ENCODE assay signal across 25 cellular contexts in genomic region chr15:95812491-95812890, GRCh38.
DNase-seq lines count a peak whose midpoint lies in the region; ATAC-seq and TF ChIP-seq lines count a peak whose summit lies in the region.
"Had no signal": no experiment of that assay in that cellular context is flagged by ENCODE, and none has a peak within 500 bp of the region (broad histone marks: within the 10 kb centered on the region; RNA-seq: fewer than 3 reads in every experiment).

No MANE protein-coding gene starts in this region.

- no peaks in the 10 kb centered on the region for H3K9me3 Mint-ChIP-seq in activated T-cell treated with anti-CD3 and anti-CD28 coated beads, Interleukin-2, amount 50 U/mL, for 4 hours
- H3K9me3 Mint-ChIP-seq: activated naive CD8-positive, alpha-beta T cell treated with anti-CD3 and anti-CD28 coated beads for 36 hours; nephron progenitor cell had no signal

- 40 to 44% methylated on average over 2 of the region's 2 CpGs for WGBS in GM23248 (ENCODE audit: low coverage in 1 of 2, low lambda C conversion rate in 2 of 2, missing lambda C conversion rate in 2 of 2), 2 experiments
- WGBS in neuronal stem cell (ENCODE audit: extremely low coverage in 2 of 2, insufficient read length in 2 of 2, insufficient replicate concordance in 1 of 2), 2 donors, result 100% methylated on average over 1 of the region's 2 CpGs; no CpG with 5 or more reads in 1 of the 2 donors
- 60 to 63% methylated on average over 2 of the region's 2 CpGs for WGBS in lower leg skin, 2 donors

- no peaks in the 10 kb centered on the region for H3K9me3 ChIP-seq in GM23248 (ENCODE audit: low read depth)
- H3K9me3 ChIP-seq in fibroblast of lung (ENCODE audit: control insufficient read depth, insufficient read depth, low read depth, low read length), result no peaks in the 10 kb centered on the region
- H3K9me3 ChIP-seq in neuronal stem cell (replicated peaks in 1 of 2; ENCODE audit: control insufficient read depth in 2 of 2, insufficient read depth in 1 of 2, low read depth in 1 of 2, low read length in 2 of 2), result no peaks in the 10 kb centered on the region
- H3K9me3 ChIP-seq: stomach, tibial nerve had no signal

- H3K14ac ChIP-seq in neuronal stem cell (ENCODE audit: low read length), result no peak overlapping the region

- H3K36me3 ChIP-seq in GM23248 (ENCODE audit: low read depth) (no peaks in the 10 kb centered on the region), fibroblast of lung (ENCODE audit: control insufficient read depth, insufficient read depth, low read length) (no peaks in the 10 kb centered on the region), neuronal stem cell (replicated peaks in 1 of 2; ENCODE audit: control insufficient read depth in 2 of 2, insufficient read depth in 2 of 2, low read length in 2 of 2) (no peaks in the 10 kb centered on the region)
- H3K36me3 ChIP-seq: brain microvascular endothelial cell, stomach, tibial nerve had no signal

- H3K4me1 Mint-ChIP-seq in activated T-cell treated with anti-CD3 and anti-CD28 coated beads, Interleukin-2, amount 50 U/mL, for 4 hours (ENCODE audit: low read depth), result no peaks in the 10 kb centered on the region
- H3K4me1 Mint-ChIP-seq: activated naive CD8-positive, alpha-beta T cell treated with anti-CD3 and anti-CD28 coated beads for 36 hours had no signal

- H2BK5ac ChIP-seq in neuronal stem cell (ENCODE audit: low read length), result no peak overlapping the region

- in situ Hi-C loops in GM23248 (cut with MboI), result no loop called here

- H3K4me1 ChIP-seq in GM23248 (ENCODE audit: insufficient read depth) (no peaks in the 10 kb centered on the region), fibroblast of lung (ENCODE audit: control insufficient read depth, extremely low read depth, insufficient read depth, low read length) (no peaks in the 10 kb centered on the region), neuronal stem cell (ENCODE audit: control insufficient read depth in 2 of 2, insufficient read depth in 1 of 2, low read depth in 1 of 2, low read length in 2 of 2) (no peaks in the 10 kb centered on the region)
- H3K4me1 ChIP-seq: stomach had no signal

- H3K4me2 ChIP-seq in GM23248 (ENCODE audit: unreplicated experiment), result no peak overlapping the region
- H3K4me2 ChIP-seq in fibroblast of lung (ENCODE audit: extremely low read depth, insufficient read depth, low read length), result no peak overlapping the region
- H3K4me2 ChIP-seq in neuronal stem cell (ENCODE audit: insufficient read depth, low read length, poor library complexity, severe bottlenecking), result no peak overlapping the region
- H3K4me2 ChIP-seq: hepatocyte had no signal

- ATAC-seq in activated T-cell treated with anti-CD3 and anti-CD28 coated beads, Interleukin-2, amount 50 U/mL, for 4 hours, result no peak
- ATAC-seq: left ventricle myocardium superior, Right ventricle myocardium inferior, sciatic nerve had no signal

- DNase-seq in GM23248, result peak; percentile 27
- peak; percentile 42 for DNase-seq in amniotic epithelial cell (ENCODE audit: low read depth)
- peak; percentile 49 to 66 for DNase-seq in fibroblast of lung (ENCODE audit: low read depth in 2 of 2)
- no peak for DNase-seq in neuronal stem cell (ENCODE audit: low spot score)
- DNase-seq in lower leg skin (ENCODE audit: low spot score in 2 of 2), result no peak
- no peak for DNase-seq in AG08395 (ENCODE audit: low spot score)
- DNase-seq in stimulated activated CD4-positive, alpha-beta T cell treated with anti-CD3 and anti-CD28 coated beads, Interleukin-1b, Interleukin-23, amount 100 ng/mL, for 48 hours, result no peak
- no peak for DNase-seq in activated T-cell treated with anti-CD3 and anti-CD28 coated beads, Interleukin-2, amount 50 U/mL, for 4 hours
- DNase-seq: activated naive CD8-positive, alpha-beta T cell treated with anti-CD3 and anti-CD28 coated beads for 36 hours; brain microvascular endothelial cell; foreskin melanocyte; left ventricle myocardium superior; MM.1S; NCI-H2081; NCI-H82; nephron progenitor cell; posterior cingulate gyrus; stimulated activated CD8-positive, alpha-beta memory T cell treated with anti-CD3 and anti-CD28 coated beads, Interleukin-4, amount 100 ng/mL, for 48 hours; stomach; T-helper 9 cell had no signal

- H3K27me3 Mint-ChIP-seq in activated T-cell treated with anti-CD3 and anti-CD28 coated beads, Interleukin-2, amount 50 U/mL, for 4 hours (ENCODE audit: low read depth), result no peaks in the 10 kb centered on the region

- H3K27ac ChIP-seq in GM23248, result no peak overlapping the region
- no peak overlapping the region for H3K27ac ChIP-seq in fibroblast of lung (ENCODE audit: insufficient read depth, low read length)
- no peak overlapping the region for H3K27ac ChIP-seq in neuronal stem cell (replicated peaks; ENCODE audit: low read length)
- H3K27ac ChIP-seq: brain microvascular endothelial cell, coronary artery, hepatocyte, stomach, tibial nerve had no signal

- H3K79me2 ChIP-seq in GM23248 (ENCODE audit: insufficient read depth) (no peaks in the 10 kb centered on the region), fibroblast of lung (ENCODE audit: control insufficient read depth, insufficient read depth, low read length) (no peaks in the 10 kb centered on the region)
- H3K79me2 ChIP-seq: hepatocyte had no signal

- intact Hi-C loops in lower leg skin (cut with DNase I; ENCODE audit: low total_unique reads), result no loop called here

- no peak overlapping the region for H4K8ac ChIP-seq in neuronal stem cell (ENCODE audit: low read depth, low read length)

- H2AFZ ChIP-seq in GM23248 (0 out of 2 replicates have a peak overlapping the region, but pooled peaks have one; percentile 1), fibroblast of lung (ENCODE audit: low read length) (no peak overlapping the region), neuronal stem cell (ENCODE audit: low read length) (peak overlapping the region; percentile 41)
- H2AFZ ChIP-seq: hepatocyte had no signal

- H3K79me1 ChIP-seq in neuronal stem cell (ENCODE audit: low read depth, low read length), result no peaks in the 10 kb centered on the region

- H3K36me3 Mint-ChIP-seq in activated T-cell treated with anti-CD3 and anti-CD28 coated beads, Interleukin-2, amount 50 U/mL, for 4 hours (ENCODE audit: insufficient read depth), result no peaks in the 10 kb centered on the region
- H3K36me3 Mint-ChIP-seq: activated naive CD8-positive, alpha-beta T cell treated with anti-CD3 and anti-CD28 coated beads for 36 hours had no signal

- no peak overlapping the region for H2AK5ac ChIP-seq in neuronal stem cell (ENCODE audit: low read depth, low read length)

- H2BK120ac ChIP-seq in neuronal stem cell (ENCODE audit: low read depth, low read length), result no peak overlapping the region

- H4K20me1 ChIP-seq in GM23248 (ENCODE audit: insufficient read depth), result no peaks in the 10 kb centered on the region
- H4K20me1 ChIP-seq in fibroblast of lung (ENCODE audit: control insufficient read depth, extremely low read depth, insufficient read depth, low read length), result no peaks in the 10 kb centered on the region

- H3K9me2 ChIP-seq in GM23248 (ENCODE audit: insufficient read depth), result no peaks in the 10 kb centered on the region

- H3K4ac ChIP-seq in neuronal stem cell (ENCODE audit: low read length), result no peak overlapping the region

- no peaks in the 10 kb centered on the region; the same call in 1 of the 2 replicates for H3F3A ChIP-seq in GM23248 (ENCODE audit: insufficient read depth)

- H3K4me3 Mint-ChIP-seq in activated T-cell treated with anti-CD3 and anti-CD28 coated beads, Interleukin-2, amount 50 U/mL, for 4 hours, result no peak overlapping the region
- H3K4me3 Mint-ChIP-seq: activated naive CD8-positive, alpha-beta T cell treated with anti-CD3 and anti-CD28 coated beads for 36 hours; nephron progenitor cell had no signal

- no peak overlapping the region for H4K91ac ChIP-seq in neuronal stem cell (ENCODE audit: low read depth, low read length, poor library complexity)

- no peak overlapping the region for H3K23ac ChIP-seq in neuronal stem cell (ENCODE audit: low read depth, low read length, poor library complexity)

- H3K9ac ChIP-seq in GM23248 (no peak overlapping the region), fibroblast of lung (ENCODE audit: insufficient read depth, low read length) (no peak overlapping the region), neuronal stem cell (ENCODE audit: low read depth, low read length, poor library complexity) (no peak overlapping the region)

- H2BK12ac ChIP-seq in neuronal stem cell (ENCODE audit: low read length), result no peak overlapping the region

- H3K4me3 ChIP-seq in GM23248 (no peak overlapping the region), fibroblast of lung (replicated peaks in 1 of 4; ENCODE audit: control extremely low read depth in 1 of 4, insufficient read depth in 1 of 4, low read depth in 3 of 4, low read length in 4 of 4) (no peak overlapping the region), neuronal stem cell (ENCODE audit: low read length in 2 of 2) (no peak overlapping the region), lower leg skin (ENCODE audit: low read depth, poor library complexity, severe bottlenecking) (no peak overlapping the region)
- H3K4me3 ChIP-seq: coronary artery, hepatocyte, stomach, tibial nerve had no signal

- TF ChIP-seq CTCF in fibroblast of lung (conservative IDR thresholded peaks at IDR 0.05 in 1 of 2, IDR thresholded peaks at IDR 0.05 in 1 of 2; ENCODE audit: low read depth in 1 of 2, low read length in 2 of 2) (no peak), lower leg skin (IDR thresholded peaks at IDR 0.05) (no peak)

- no peaks in the 10 kb centered on the region for H3K27me3 ChIP-seq in GM23248 (replicated peaks; ENCODE audit: insufficient read depth)
- no peaks in the 10 kb centered on the region for H3K27me3 ChIP-seq in fibroblast of lung (ENCODE audit: control insufficient read depth, insufficient read depth, low read length)
- H3K27me3 ChIP-seq in neuronal stem cell (ENCODE audit: control insufficient read depth in 3 of 3, insufficient read depth in 3 of 3, low read depth in 1 of 3, low read length in 3 of 3), result no peaks in the 10 kb centered on the region
- H3K27me3 ChIP-seq: brain microvascular endothelial cell, hepatocyte, stomach, tibial nerve had no signal

- TF ChIP-seq POLR2A in lower leg skin (IDR thresholded peaks at IDR 0.05), result no peak

- no peak overlapping the region for H2BK15ac ChIP-seq in neuronal stem cell (ENCODE audit: low read length)

- H3K18ac ChIP-seq in neuronal stem cell (ENCODE audit: low read length), result no peak overlapping the region

Comparison
In these comparisons a context has a peak if more than half of its experiments do, and no peak if none do; other contexts are left out.
1. DNase-seq: peak in GM23248 (single experiment), amniotic epithelial cell (single experiment) and fibroblast of lung (2 of 2); none in neuronal stem cell (single experiment), lower leg skin (0 of 2), AG08395 (single experiment), stimulated activated CD4-positive, alpha-beta T cell treated with anti-CD3 and anti-CD28 coated beads, Interleukin-1b, Interleukin-23, amount 100 ng/mL, for 48 hours (single experiment) and activated T-cell treated with anti-CD3 and anti-CD28 coated beads, Interleukin-2, amount 50 U/mL, for 4 hours (single experiment).